In genomic region chr18:31243740-31244512, GRCh38 we compare ENCODE assay signal across 13 cellular contexts.
A peak's percentile ranks its signal among the peaks of the same experiment; 100 is the strongest.
DNase-seq lines count a peak whose midpoint lies in the region; ATAC-seq and TF ChIP-seq lines count a peak whose summit lies in the region.
"Had no signal": no experiment of that assay in that cellular context is flagged by ENCODE, and none has a peak within 500 bp of the region (broad histone marks: within the 10 kb centered on the region; RNA-seq: fewer than 3 reads in every experiment).

No MANE protein-coding gene starts in this region.

- H3K4me3 Mint-ChIP-seq in nephron = peak overlapping the region in 1 of 3 experiments; percentile 9
- H3K4me3 Mint-ChIP-seq: activated naive CD8-positive, alpha-beta T cell treated with anti-CD3 and anti-CD28 coated beads, Interleukin-2, amount 10 ng/mL, durations not matched to agents 7 days and 5 days; natural killer cell had no signal

- TF ChIP-seq POLR2A in heart left ventricle (IDR thresholded peaks at IDR 0.05) = no peak

- intact Hi-C loops in heart left ventricle (cut with DNase I) = loop anchor here in 4 of 10 donors (10.0 kb wide), 2 partner anchors 61 to 139 kb away; partner anchors contain the start of gene DSC2 (in 2 of the 4)

- no peaks in the 10 kb centered on the region for H3K9me3 Mint-ChIP-seq in nephron

- ATAC-seq in heart left ventricle (peak; percentile 42 to 76 (median 56)), GM19023 (IDR thresholded peaks at IDR 0.05; ENCODE audit: unreplicated experiment) (no peak)
- ATAC-seq: natural killer cell, SK-N-SH treated with all-trans-retinoic acid at 6 μM for 48 hours had no signal

- H3K27me3 Mint-ChIP-seq in nephron (ENCODE audit: low read depth) = no peaks in the 10 kb centered on the region
- H3K27me3 Mint-ChIP-seq: activated naive CD8-positive, alpha-beta T cell treated with anti-CD3 and anti-CD28 coated beads, Interleukin-2, amount 10 ng/mL, durations not matched to agents 7 days and 5 days had no signal

- DNase-seq in heart left ventricle (peak in 1 of 5 donors; percentile 10), germinal center (ENCODE audit: low spot score) (no peak), NCI-H748 (lab: John Stamatoyannopoulos, UW; ENCODE audit: unreplicated experiment) (no peak), anterior cingulate cortex (lab: John Stamatoyannopoulos, UW) (no peak)
- DNase-seq: activated naive CD8-positive, alpha-beta T cell treated with anti-CD3 and anti-CD28 coated beads, Interleukin-2, amount 10 ng/mL, durations not matched to agents 7 days and 5 days; GF-D8; MV-4-11; natural killer cell had no signal

- H3K36me3 Mint-ChIP-seq in nephron (ENCODE audit: low read depth) = no peaks in the 10 kb centered on the region
- H3K36me3 Mint-ChIP-seq: activated naive CD8-positive, alpha-beta T cell treated with anti-CD3 and anti-CD28 coated beads, Interleukin-2, amount 10 ng/mL, durations not matched to agents 7 days and 5 days; natural killer cell had no signal

- H3K4me3 ChIP-seq in heart left ventricle = peak overlapping the region in 1 of 12 donors; percentile 22

- no peaks in the 10 kb centered on the region for H3K36me3 ChIP-seq in heart left ventricle

- peak overlapping the region; percentile 97 to 99 (median 99) for H3K27ac Mint-ChIP-seq in nephron
- H3K27ac Mint-ChIP-seq: activated naive CD8-positive, alpha-beta T cell treated with anti-CD3 and anti-CD28 coated beads, Interleukin-2, amount 10 ng/mL, durations not matched to agents 7 days and 5 days; natural killer cell had no signal

- no peaks in the 10 kb centered on the region for H3K27me3 ChIP-seq in heart left ventricle

- peaks cover 52% of the 10 kb centered on the region for H3K4me1 Mint-ChIP-seq in nephron
- H3K4me1 Mint-ChIP-seq: activated naive CD8-positive, alpha-beta T cell treated with anti-CD3 and anti-CD28 coated beads, Interleukin-2, amount 10 ng/mL, durations not matched to agents 7 days and 5 days; natural killer cell had no signal

- no peak for TF ChIP-seq CTCF in 22Rv1 (IDR thresholded peaks at IDR 0.05)
- no peak for TF ChIP-seq CTCF in VCaP (conservative IDR thresholded peaks at IDR 0.05)
- no peak for TF ChIP-seq CTCF in heart left ventricle (IDR thresholded peaks at IDR 0.05)
- no peak for TF ChIP-seq CTCF in nephron (IDR thresholded peaks at IDR 0.05; ENCODE audit: unreplicated experiment in 3 of 3)

- H3K9me3 ChIP-seq in heart left ventricle = no peaks in the 10 kb centered on the region

- peaks cover 0 to 48% (median 20%) of the 10 kb centered on the region in 12 donors for H3K4me1 ChIP-seq in heart left ventricle

- WGBS in heart left ventricle, 4 donors = 43 to 56% (median 50%) methylated on average over 11 of the region's 11 CpGs

- H3K27ac ChIP-seq in 22Rv1 = peak overlapping the region; percentile 90
- H3K27ac ChIP-seq in VCaP = peak overlapping the region; percentile 95
- peak overlapping the region in 11 of 12 donors; percentile 27 to 66 (median 47) for H3K27ac ChIP-seq in heart left ventricle
